Comparison of ENCODE assay signal across 1 cellular context in genomic region chr2:61853848-61854434, GRCh38.
TF ChIP-seq lines count a peak whose summit lies in the region.

Gene FAM161A (minus strand): TSS chr2:61854060. CDS start chr2:61854041, 19 bp downstream.

TF ChIP-seq in HepG2, 621 proteins besides CTCF, POLR2A, EP300 and RAD21 (continued from another document and continues in another):
- TF ChIP-seq REST (IDR thresholded peaks at IDR 0.05; ENCODE audit: borderline replicate concordance in 1 of 2, low read depth in 1 of 2, low read length in 2 of 2) (no peak), ZNF570 (CRISPR knock-in tag; IDR thresholded peaks at IDR 0.05; ENCODE audit: borderline replicate concordance) (no peak), ZNF143 (CRISPR knock-in tag; IDR thresholded peaks at IDR 0.05) (0 out of 2 replicates have a peak, but pooled peaks have one; percentile 16), ZNF800 (CRISPR knock-in tag; IDR thresholded peaks at IDR 0.05) (peak; percentile 41; the same call in 1 of the 2 replicates), NFATC3 (CRISPR knock-in tag; IDR thresholded peaks at IDR 0.05) (peak; percentile 87; the same call in 1 of the 2 replicates), ZNF567 (CRISPR knock-in tag; IDR thresholded peaks at IDR 0.05; ENCODE audit: borderline replicate concordance) (no peak), NFRKB (IDR thresholded peaks at IDR 0.05) (no peak), KDM5B (CRISPR knock-in tag; IDR thresholded peaks at IDR 0.05; ENCODE audit: borderline replicate concordance) (peak; percentile 89), ARNT (IDR thresholded peaks at IDR 0.05) (no peak), RFXAP (CRISPR knock-in tag; IDR thresholded peaks at IDR 0.05; ENCODE audit: borderline replicate concordance) (no peak; the same call in 1 of the 2 replicates), ZNF121 (CRISPR knock-in tag; IDR thresholded peaks at IDR 0.05) (peak; percentile 58; the same call in 1 of the 2 replicates), GATA4 (IDR thresholded peaks at IDR 0.05; ENCODE audit: borderline replicate concordance, low read depth) (no peak), ZNF563 (CRISPR knock-in tag; IDR thresholded peaks at IDR 0.05) (peak; percentile 96), ARID4A (CRISPR knock-in tag; IDR thresholded peaks at IDR 0.05; ENCODE audit: borderline replicate concordance) (peak; percentile 100), ZNF230 (CRISPR knock-in tag; IDR thresholded peaks at IDR 0.05) (peak; percentile 65)
- TF ChIP-seq, protein P1, sequence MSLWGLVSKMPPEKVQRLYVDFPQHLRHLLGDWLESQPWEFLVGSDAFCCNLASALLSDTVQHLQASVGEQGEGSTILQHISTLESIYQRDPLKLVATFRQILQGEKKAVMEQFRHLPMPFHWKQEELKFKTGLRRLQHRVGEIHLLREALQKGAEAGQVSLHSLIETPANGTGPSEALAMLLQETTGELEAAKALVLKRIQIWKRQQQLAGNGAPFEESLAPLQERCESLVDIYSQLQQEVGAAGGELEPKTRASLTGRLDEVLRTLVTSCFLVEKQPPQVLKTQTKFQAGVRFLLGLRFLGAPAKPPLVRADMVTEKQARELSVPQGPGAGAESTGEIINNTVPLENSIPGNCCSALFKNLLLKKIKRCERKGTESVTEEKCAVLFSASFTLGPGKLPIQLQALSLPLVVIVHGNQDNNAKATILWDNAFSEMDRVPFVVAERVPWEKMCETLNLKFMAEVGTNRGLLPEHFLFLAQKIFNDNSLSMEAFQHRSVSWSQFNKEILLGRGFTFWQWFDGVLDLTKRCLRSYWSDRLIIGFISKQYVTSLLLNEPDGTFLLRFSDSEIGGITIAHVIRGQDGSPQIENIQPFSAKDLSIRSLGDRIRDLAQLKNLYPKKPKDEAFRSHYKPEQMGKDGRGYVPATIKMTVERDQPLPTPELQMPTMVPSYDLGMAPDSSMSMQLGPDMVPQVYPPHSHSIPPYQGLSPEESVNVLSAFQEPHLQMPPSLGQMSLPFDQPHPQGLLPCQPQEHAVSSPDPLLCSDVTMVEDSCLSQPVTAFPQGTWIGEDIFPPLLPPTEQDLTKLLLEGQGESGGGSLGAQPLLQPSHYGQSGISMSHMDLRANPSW (CRISPR knock-in tag; IDR thresholded peaks at IDR 0.05; ENCODE audit: borderline replicate concordance) = no peak; the same call in 1 of the 2 replicates
- TF ChIP-seq, protein P2, sequence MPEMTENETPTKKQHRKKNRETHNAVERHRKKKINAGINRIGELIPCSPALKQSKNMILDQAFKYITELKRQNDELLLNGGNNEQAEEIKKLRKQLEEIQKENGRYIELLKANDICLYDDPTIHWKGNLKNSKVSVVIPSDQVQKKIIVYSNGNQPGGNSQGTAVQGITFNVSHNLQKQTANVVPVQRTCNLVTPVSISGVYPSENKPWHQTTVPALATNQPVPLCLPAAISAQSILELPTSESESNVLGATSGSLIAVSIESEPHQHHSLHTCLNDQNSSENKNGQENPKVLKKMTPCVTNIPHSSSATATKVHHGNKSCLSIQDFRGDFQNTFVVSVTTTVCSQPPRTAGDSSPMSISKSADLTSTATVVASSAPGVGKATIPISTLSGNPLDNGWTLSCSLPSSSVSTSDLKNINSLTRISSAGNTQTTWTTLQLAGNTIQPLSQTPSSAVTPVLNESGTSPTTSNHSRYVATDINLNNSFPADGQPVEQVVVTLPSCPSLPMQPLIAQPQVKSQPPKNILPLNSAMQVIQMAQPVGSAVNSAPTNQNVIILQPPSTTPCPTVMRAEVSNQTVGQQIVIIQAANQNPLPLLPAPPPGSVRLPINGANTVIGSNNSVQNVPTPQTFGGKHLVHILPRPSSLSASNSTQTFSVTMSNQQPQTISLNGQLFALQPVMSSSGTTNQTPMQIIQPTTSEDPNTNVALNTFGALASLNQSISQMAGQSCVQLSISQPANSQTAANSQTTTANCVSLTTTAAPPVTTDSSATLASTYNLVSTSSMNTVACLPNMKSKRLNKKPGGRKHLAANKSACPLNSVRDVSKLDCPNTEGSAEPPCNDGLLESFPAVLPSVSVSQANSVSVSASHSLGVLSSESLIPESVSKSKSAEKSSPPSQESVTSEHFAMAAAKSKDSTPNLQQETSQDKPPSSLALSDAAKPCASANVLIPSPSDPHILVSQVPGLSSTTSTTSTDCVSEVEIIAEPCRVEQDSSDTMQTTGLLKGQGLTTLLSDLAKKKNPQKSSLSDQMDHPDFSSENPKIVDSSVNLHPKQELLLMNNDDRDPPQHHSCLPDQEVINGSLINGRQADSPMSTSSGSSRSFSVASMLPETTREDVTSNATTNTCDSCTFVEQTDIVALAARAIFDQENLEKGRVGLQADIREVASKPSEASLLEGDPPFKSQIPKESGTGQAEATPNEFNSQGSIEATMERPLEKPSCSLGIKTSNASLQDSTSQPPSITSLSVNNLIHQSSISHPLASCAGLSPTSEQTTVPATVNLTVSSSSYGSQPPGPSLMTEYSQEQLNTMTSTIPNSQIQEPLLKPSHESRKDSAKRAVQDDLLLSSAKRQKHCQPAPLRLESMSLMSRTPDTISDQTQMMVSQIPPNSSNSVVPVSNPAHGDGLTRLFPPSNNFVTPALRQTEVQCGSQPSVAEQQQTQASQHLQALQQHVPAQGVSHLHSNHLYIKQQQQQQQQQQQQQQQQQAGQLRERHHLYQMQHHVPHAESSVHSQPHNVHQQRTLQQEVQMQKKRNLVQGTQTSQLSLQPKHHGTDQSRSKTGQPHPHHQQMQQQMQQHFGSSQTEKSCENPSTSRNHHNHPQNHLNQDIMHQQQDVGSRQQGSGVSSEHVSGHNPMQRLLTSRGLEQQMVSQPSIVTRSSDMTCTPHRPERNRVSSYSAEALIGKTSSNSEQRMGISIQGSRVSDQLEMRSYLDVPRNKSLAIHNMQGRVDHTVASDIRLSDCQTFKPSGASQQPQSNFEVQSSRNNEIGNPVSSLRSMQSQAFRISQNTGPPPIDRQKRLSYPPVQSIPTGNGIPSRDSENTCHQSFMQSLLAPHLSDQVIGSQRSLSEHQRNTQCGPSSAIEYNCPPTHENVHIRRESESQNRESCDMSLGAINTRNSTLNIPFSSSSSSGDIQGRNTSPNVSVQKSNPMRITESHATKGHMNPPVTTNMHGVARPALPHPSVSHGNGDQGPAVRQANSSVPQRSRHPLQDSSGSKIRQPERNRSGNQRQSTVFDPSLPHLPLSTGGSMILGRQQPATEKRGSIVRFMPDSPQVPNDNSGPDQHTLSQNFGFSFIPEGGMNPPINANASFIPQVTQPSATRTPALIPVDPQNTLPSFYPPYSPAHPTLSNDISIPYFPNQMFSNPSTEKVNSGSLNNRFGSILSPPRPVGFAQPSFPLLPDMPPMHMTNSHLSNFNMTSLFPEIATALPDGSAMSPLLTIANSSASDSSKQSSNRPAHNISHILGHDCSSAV (CRISPR knock-in tag; IDR thresholded peaks at IDR 0.05; ENCODE audit: borderline replicate concordance) = 0 out of 2 replicates have a peak, but pooled peaks have one; percentile 89
- TF ChIP-seq, protein P3, sequence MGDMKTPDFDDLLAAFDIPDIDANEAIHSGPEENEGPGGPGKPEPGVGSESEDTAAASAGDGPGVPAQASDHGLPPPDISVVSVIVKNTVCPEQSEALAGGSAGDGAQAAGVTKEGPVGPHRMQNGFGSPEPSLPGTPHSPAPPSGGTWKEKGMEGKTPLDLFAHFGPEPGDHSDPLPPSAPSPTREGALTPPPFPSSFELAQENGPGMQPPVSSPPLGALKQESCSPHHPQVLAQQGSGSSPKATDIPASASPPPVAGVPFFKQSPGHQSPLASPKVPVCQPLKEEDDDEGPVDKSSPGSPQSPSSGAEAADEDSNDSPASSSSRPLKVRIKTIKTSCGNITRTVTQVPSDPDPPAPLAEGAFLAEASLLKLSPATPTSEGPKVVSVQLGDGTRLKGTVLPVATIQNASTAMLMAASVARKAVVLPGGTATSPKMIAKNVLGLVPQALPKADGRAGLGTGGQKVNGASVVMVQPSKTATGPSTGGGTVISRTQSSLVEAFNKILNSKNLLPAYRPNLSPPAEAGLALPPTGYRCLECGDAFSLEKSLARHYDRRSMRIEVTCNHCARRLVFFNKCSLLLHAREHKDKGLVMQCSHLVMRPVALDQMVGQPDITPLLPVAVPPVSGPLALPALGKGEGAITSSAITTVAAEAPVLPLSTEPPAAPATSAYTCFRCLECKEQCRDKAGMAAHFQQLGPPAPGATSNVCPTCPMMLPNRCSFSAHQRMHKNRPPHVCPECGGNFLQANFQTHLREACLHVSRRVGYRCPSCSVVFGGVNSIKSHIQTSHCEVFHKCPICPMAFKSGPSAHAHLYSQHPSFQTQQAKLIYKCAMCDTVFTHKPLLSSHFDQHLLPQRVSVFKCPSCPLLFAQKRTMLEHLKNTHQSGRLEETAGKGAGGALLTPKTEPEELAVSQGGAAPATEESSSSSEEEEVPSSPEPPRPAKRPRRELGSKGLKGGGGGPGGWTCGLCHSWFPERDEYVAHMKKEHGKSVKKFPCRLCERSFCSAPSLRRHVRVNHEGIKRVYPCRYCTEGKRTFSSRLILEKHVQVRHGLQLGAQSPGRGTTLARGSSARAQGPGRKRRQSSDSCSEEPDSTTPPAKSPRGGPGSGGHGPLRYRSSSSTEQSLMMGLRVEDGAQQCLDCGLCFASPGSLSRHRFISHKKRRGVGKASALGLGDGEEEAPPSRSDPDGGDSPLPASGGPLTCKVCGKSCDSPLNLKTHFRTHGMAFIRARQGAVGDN (CRISPR knock-in tag; IDR thresholded peaks at IDR 0.05) = peak; percentile 87
- TF ChIP-seq, protein P4, sequence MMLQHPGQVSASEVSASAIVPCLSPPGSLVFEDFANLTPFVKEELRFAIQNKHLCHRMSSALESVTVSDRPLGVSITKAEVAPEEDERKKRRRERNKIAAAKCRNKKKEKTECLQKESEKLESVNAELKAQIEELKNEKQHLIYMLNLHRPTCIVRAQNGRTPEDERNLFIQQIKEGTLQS (CRISPR knock-in tag; IDR thresholded peaks at IDR 0.05) = no peak
